Comparison of ENCODE assay signal across 15 cellular contexts in the genomic region with DNA sequence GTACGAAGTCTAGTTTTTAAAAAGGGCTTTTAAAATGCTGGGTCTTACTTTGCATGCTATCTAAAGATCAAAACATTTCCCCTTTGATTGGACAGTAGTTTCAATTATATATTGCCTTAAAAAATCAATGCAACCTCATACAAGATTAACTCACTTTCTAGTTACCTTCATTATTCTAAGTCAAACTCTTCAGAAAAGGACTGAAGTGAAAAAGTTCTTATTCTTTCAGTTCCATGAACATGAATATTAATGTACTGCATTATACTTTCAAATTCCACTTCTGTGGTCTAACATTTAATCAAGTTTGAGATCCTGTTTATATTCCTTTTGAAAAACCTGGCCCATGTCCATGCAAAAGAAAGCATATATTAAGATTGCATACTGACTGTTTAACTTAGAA.
"Had no signal": no experiment of that assay in that cellular context is flagged by ENCODE, and none has a peak within 500 bp of the region (broad histone marks: within the 10 kb centered on the region; RNA-seq: fewer than 3 reads in every experiment).

No MANE protein-coding gene starts in this region.

- H3K27me3 Mint-ChIP-seq: activated CD4-positive, alpha-beta T cell treated with anti-CD3 and anti-CD28 coated beads for 36 hours; activated naive CD4-positive, alpha-beta T cell treated with anti-CD3 and anti-CD28 coated beads, Interleukin-2, amount 10 ng/mL, durations not matched to agents 7 days and 5 days; brain; memory B cell; naive thymus-derived CD8-positive, alpha-beta T cell; stimulated activated naive B cell treated with anti-CD40 and anti-IgM and Interleukin-4, amounts not matched to agents 10 μg/mL and 1 μg/mL and 100 μg/mL, for 72 hours; T-helper 17 cell had no signal

- H3K36me3 Mint-ChIP-seq: memory B cell; stimulated activated naive B cell treated with anti-CD40 and anti-IgM and Interleukin-4, amounts not matched to agents 10 μg/mL and 1 μg/mL and 100 μg/mL, for 72 hours had no signal

- ATAC-seq: activated CD4-positive, alpha-beta T cell treated with anti-CD3 and anti-CD28 coated beads for 36 hours; foreskin keratinocyte; naive thymus-derived CD8-positive, alpha-beta T cell; stimulated activated naive B cell treated with anti-CD40 and anti-IgM and Interleukin-4, amounts not matched to agents 10 μg/mL and 1 μg/mL and 100 μg/mL, for 72 hours; T-helper 17 cell had no signal

- H3K9me3 Mint-ChIP-seq: activated naive CD4-positive, alpha-beta T cell treated with anti-CD3 and anti-CD28 coated beads, Interleukin-2, amount 10 ng/mL, durations not matched to agents 7 days and 5 days; brain; memory B cell; naive thymus-derived CD8-positive, alpha-beta T cell; stimulated activated naive B cell treated with anti-CD40 and anti-IgM and Interleukin-4, amounts not matched to agents 10 μg/mL and 1 μg/mL and 100 μg/mL, for 72 hours had no signal

- DNase-seq: activated CD4-positive, alpha-beta T cell treated with anti-CD3 and anti-CD28 coated beads for 36 hours; activated naive CD4-positive, alpha-beta T cell treated with anti-CD3 and anti-CD28 coated beads, Interleukin-2, amount 10 ng/mL, durations not matched to agents 7 days and 5 days; effector memory CD4-positive, alpha-beta T cell; foreskin keratinocyte; glutamatergic neuron; hypothalamus; left ventricle myocardium inferior; naive thymus-derived CD8-positive, alpha-beta T cell; nucleus accumbens; stimulated activated naive B cell treated with anti-CD40 and anti-IgM and Interleukin-4, amounts not matched to agents 10 μg/mL and 1 μg/mL and 100 μg/mL, for 72 hours; T-helper 17 cell; tibial artery; uterus had no signal

- H3K27ac Mint-ChIP-seq: activated CD4-positive, alpha-beta T cell treated with anti-CD3 and anti-CD28 coated beads for 36 hours; activated naive CD4-positive, alpha-beta T cell treated with anti-CD3 and anti-CD28 coated beads, Interleukin-2, amount 10 ng/mL, durations not matched to agents 7 days and 5 days; memory B cell; stimulated activated naive B cell treated with anti-CD40 and anti-IgM and Interleukin-4, amounts not matched to agents 10 μg/mL and 1 μg/mL and 100 μg/mL, for 72 hours had no signal

- H3K4me3 ChIP-seq: left ventricle myocardium inferior, tibial artery, uterus had no signal

- H3K4me1 Mint-ChIP-seq: activated CD4-positive, alpha-beta T cell treated with anti-CD3 and anti-CD28 coated beads for 36 hours; brain; stimulated activated naive B cell treated with anti-CD40 and anti-IgM and Interleukin-4, amounts not matched to agents 10 μg/mL and 1 μg/mL and 100 μg/mL, for 72 hours had no signal

- H3K4me3 Mint-ChIP-seq: activated CD4-positive, alpha-beta T cell treated with anti-CD3 and anti-CD28 coated beads for 36 hours; activated naive CD4-positive, alpha-beta T cell treated with anti-CD3 and anti-CD28 coated beads, Interleukin-2, amount 10 ng/mL, durations not matched to agents 7 days and 5 days; brain; memory B cell; naive thymus-derived CD8-positive, alpha-beta T cell; stimulated activated naive B cell treated with anti-CD40 and anti-IgM and Interleukin-4, amounts not matched to agents 10 μg/mL and 1 μg/mL and 100 μg/mL, for 72 hours; T-helper 17 cell had no signal
